Comparison of ENCODE assay signal across 8 cellular contexts in genomic region chr22:42855726-42856125, GRCh38. TPM values are rescaled to one million over a fixed set of nuclear protein-coding genes. Genes with fewer than 3 reads are reported as not detected.
DNase-seq lines count a peak whose midpoint lies in the region; ATAC-seq, FAIRE-seq and TF ChIP-seq lines count a peak whose summit lies in the region.

No MANE protein-coding gene starts in this region.

- H3K9me3 ChIP-seq in GM12878 (replicated peaks; ENCODE audit: control insufficient read depth, insufficient read depth, low read length) (no peaks in the 10 kb centered on the region; the same call in 2 of the 3 replicates), mesenchymal stem cell (ENCODE audit: control insufficient read depth, low read length) (no peaks in the 10 kb centered on the region), upper lobe of right lung (no peaks in the 10 kb centered on the region)

- H3K4me1 ChIP-seq in GM12878 (ENCODE audit: control insufficient read depth, insufficient read depth, low read length) (peaks cover 5% of the 10 kb centered on the region), mesenchymal stem cell (ENCODE audit: control insufficient read depth, insufficient read depth, low read depth, low read length) (peaks cover 9% of the 10 kb centered on the region), upper lobe of right lung (peaks cover 21% of the 10 kb centered on the region)

- H2BK15ac ChIP-seq in mesenchymal stem cell (ENCODE audit: low read depth, poor library complexity, severe bottlenecking) = no peak overlapping the region

- H3K27me3 Mint-ChIP-seq in activated naive CD4-positive, alpha-beta T cell treated with anti-CD3 and anti-CD28 coated beads, Interleukin-2, amount 10 ng/mL, durations not matched to agents 7 days and 5 days = no peaks in the 10 kb centered on the region

- intact Hi-C loops in GM12878 (cut with micrococcal nuclease; ENCODE audit: unreplicated experiment) (no loop called here), upper lobe of right lung (cut with DNase I) (no loop called here)

- H3K4me2 ChIP-seq in GM12878 (ENCODE audit: control insufficient read depth, insufficient read depth) (peak overlapping the region; percentile 96), mesenchymal stem cell (ENCODE audit: low read length, poor library complexity, severe bottlenecking) (peak overlapping the region; percentile 56)

- RAD21 ChIA-PET in GM12878 (lab: Charles Lee; ENCODE audit: unreplicated experiment) = interaction anchor here (0.5 to 1.9 kb wide), 8 partner anchors 12 to 237 kb away, joined by 3 to 16 read pairs (median 4); partner anchors contain the start of gene PACSIN2

- H4K20me1 ChIP-seq in GM12878 (ENCODE audit: control insufficient read depth, insufficient read depth) = no peaks in the 10 kb centered on the region; the same call in 1 of the 2 replicates

- POLR2A ChIA-PET in GM12878 (lab: Charles Lee) = interaction anchor here (0.9 to 2.6 kb wide), 5 partner anchors 11 to 43 kb away, joined by 3 to 10 read pairs (median 5); no protein-coding TSS in a partner anchor

- CTCF ChIA-PET in activated naive CD4-positive, alpha-beta T cell treated with anti-CD3 and anti-CD28 coated beads, Interleukin-2, amount 10 ng/mL, durations not matched to agents 7 days and 5 days (lab: Charles Lee) = interaction anchor here (0.7 to 4.2 kb wide), 2 partner anchors 12 to 14 kb away, joined by 3 to 33 read pairs; no protein-coding TSS in a partner anchor
- CTCF ChIA-PET in GM12878 (lab: Yijun Ruan, JAX) = interaction anchor here (1.0 to 1.9 kb wide), 5 partner anchors 8 to 178 kb away, joined by 3 to 8 read pairs (median 4); no protein-coding TSS in a partner anchor

- H3K9ac ChIP-seq in GM12878 (ENCODE audit: control insufficient read depth, insufficient read depth, low read length) = peak overlapping the region; percentile 88
- H3K9ac ChIP-seq in mesenchymal stem cell (ENCODE audit: low read length) = peak overlapping the region; percentile 99

- peaks cover 7% of the 10 kb centered on the region for H3K79me1 ChIP-seq in mesenchymal stem cell (replicated peaks; ENCODE audit: low read length, poor library complexity, severe bottlenecking)

- H3K27ac ChIP-seq in GM12878 (ENCODE audit: control insufficient read depth, insufficient read depth) (peak overlapping the region; percentile 94), mesenchymal stem cell (ENCODE audit: low read length, poor library complexity, severe bottlenecking) (peak overlapping the region; percentile 61), upper lobe of right lung (peak overlapping the region; percentile 94)

- WGBS in GM12878 (ENCODE audit: insufficient coverage, insufficient replicate concordance, low lambda C conversion rate, missing lambda C conversion rate) = 36% methylated on average over 4 of the region's 4 CpGs
- WGBS in mesenchymal stem cell = 39% methylated on average over 2 of the region's 4 CpGs

- no peak for ATAC-seq in GM12878
- ATAC-seq in upper lobe of right lung = no peak
- ATAC-seq in GM19351 (IDR thresholded peaks at IDR 0.05; ENCODE audit: unreplicated experiment) = no peak

- H3K9me3 Mint-ChIP-seq in activated naive CD4-positive, alpha-beta T cell treated with anti-CD3 and anti-CD28 coated beads, Interleukin-2, amount 10 ng/mL, durations not matched to agents 7 days and 5 days = no peaks in the 10 kb centered on the region

- TF ChIP-seq CTCF in GM12878 (IDR thresholded peaks at IDR 0.05 in 2 of 3, conservative IDR thresholded peaks at IDR 0.05 in 1 of 3; ENCODE audit: control insufficient read depth in 2 of 3, extremely low read depth in 1 of 3, insufficient read depth in 1 of 3, low read depth in 3 of 3, low read length in 3 of 3) (no peak), upper lobe of right lung (IDR thresholded peaks at IDR 0.05) (no peak)

- no peak overlapping the region for H3K14ac ChIP-seq in mesenchymal stem cell (ENCODE audit: low read length in 2 of 2)

- H2BK12ac ChIP-seq in mesenchymal stem cell (ENCODE audit: low read length in 2 of 2) = no peak overlapping the region

- peaks cover 38% of the 10 kb centered on the region for H3K79me2 ChIP-seq in GM12878 (ENCODE audit: control insufficient read depth, insufficient read depth, low read length)

- H3K27me3 ChIP-seq in GM12878 (replicated peaks in 1 of 2; ENCODE audit: control insufficient read depth in 2 of 2, insufficient read depth in 2 of 2, low read length in 1 of 2) (no peaks in the 10 kb centered on the region), mesenchymal stem cell (ENCODE audit: control insufficient read depth in 1 of 2, insufficient read depth in 1 of 2, low read length in 2 of 2) (no peaks in the 10 kb centered on the region), upper lobe of right lung (no peaks in the 10 kb centered on the region)

- H3K27ac Mint-ChIP-seq in activated naive CD4-positive, alpha-beta T cell treated with anti-CD3 and anti-CD28 coated beads, Interleukin-2, amount 10 ng/mL, durations not matched to agents 7 days and 5 days = peak overlapping the region; percentile 91

- H2BK120ac ChIP-seq in mesenchymal stem cell (ENCODE audit: low read depth, low read length) = no peak overlapping the region

- no peak for FAIRE-seq in GM12878 (lab: Jason Lieb, UNC)

- no peak overlapping the region for H4K91ac ChIP-seq in mesenchymal stem cell (ENCODE audit: low read length)

- H3K4me1 Mint-ChIP-seq in activated naive CD4-positive, alpha-beta T cell treated with anti-CD3 and anti-CD28 coated beads, Interleukin-2, amount 10 ng/mL, durations not matched to agents 7 days and 5 days = peaks cover 11% of the 10 kb centered on the region

- H3K36me3 ChIP-seq in GM12878 (ENCODE audit: control insufficient read depth in 2 of 2, insufficient read depth in 2 of 2, low read length in 1 of 2) (no peaks in the 10 kb centered on the region; a peak in 1 of 4 replicates), mesenchymal stem cell (ENCODE audit: control insufficient read depth in 1 of 2, insufficient read depth in 2 of 2, low read depth in 1 of 2, low read length in 2 of 2) (peaks cover 11 to 14% of the 10 kb centered on the region in 2 experiments), upper lobe of right lung (no peaks in the 10 kb centered on the region)

- H3K18ac ChIP-seq in mesenchymal stem cell (ENCODE audit: low read depth in 1 of 2, low read length in 2 of 2) = no peak overlapping the region

- H3K36me3 Mint-ChIP-seq in activated naive CD4-positive, alpha-beta T cell treated with anti-CD3 and anti-CD28 coated beads, Interleukin-2, amount 10 ng/mL, durations not matched to agents 7 days and 5 days = no peaks in the 10 kb centered on the region

- H4K8ac ChIP-seq in mesenchymal stem cell (ENCODE audit: low read length) = no peak overlapping the region

- H2AFZ ChIP-seq in GM12878 (ENCODE audit: control insufficient read depth, low read depth, low read length) = no peak overlapping the region
- H2AFZ ChIP-seq in mesenchymal stem cell (ENCODE audit: low read depth, low read length) = no peak overlapping the region

- no peak for TF ChIP-seq POLR2A in GM12878 (IDR thresholded peaks at IDR 0.05; ENCODE audit: low read depth, low read length)

- TF ChIP-seq EP300 in GM12878 (IDR thresholded peaks at IDR 0.05; ENCODE audit: borderline replicate concordance in 1 of 2, control insufficient read depth in 1 of 2, low read depth in 2 of 2, low read length in 2 of 2) = no peak

- no peak overlapping the region for H3K4ac ChIP-seq in mesenchymal stem cell (ENCODE audit: low read depth in 1 of 2, low read length in 2 of 2)

- TF ChIP-seq RAD21 in GM12878 (IDR thresholded peaks at IDR 0.05; ENCODE audit: insufficient read depth, low read depth, low read length) = no peak

- no peak overlapping the region for H2AK5ac ChIP-seq in mesenchymal stem cell (ENCODE audit: low read length, severe bottlenecking)

- H3K23ac ChIP-seq in mesenchymal stem cell (ENCODE audit: low read length in 2 of 2) = no peak overlapping the region

- in situ Hi-C loops in GM12878 (cut with MboI) = no loop called here

- H2BK5ac ChIP-seq in mesenchymal stem cell (ENCODE audit: low read depth, low read length, poor library complexity, severe bottlenecking) = no peak overlapping the region

- BruUV-seq in GM12878 (replicated peaks; lab: Mats Ljungman, UMichigan) = no TSS peak

- no peak for DNase-seq in activated naive CD4-positive, alpha-beta T cell treated with anti-CD3 and anti-CD28 coated beads, Interleukin-2, amount 10 ng/mL, durations not matched to agents 7 days and 5 days
- no peak for DNase-seq in activated naive CD4-positive, alpha-beta T cell treated with Interleukin-2 at 50 U/mL for 16 hours
- DNase-seq in GM12878 (ENCODE audit: low read depth, low spot score) (no peak), mesenchymal stem cell (peak; percentile 13), upper lobe of right lung (no peak), SIG-M5 treated with dmso at 0.1 percent for 504 hours (lab: John Stamatoyannopoulos, UW; ENCODE audit: unreplicated experiment) (no peak), GM03348 (ENCODE audit: low spot score) (no peak)

- SMC1A ChIA-PET in GM12878 (lab: Charles Lee; ENCODE audit: uncharacterized antibody, unreplicated experiment) = interaction anchor here (0.6 to 1.7 kb wide), 8 partner anchors 12 to 232 kb away, joined by 3 to 4 read pairs (median 4); no protein-coding TSS in a partner anchor

- H3K4me3 ChIP-seq in GM12878 = peak overlapping the region; percentile 87
- peak overlapping the region in 1 of 2 experiments; percentile 88 for H3K4me3 ChIP-seq in mesenchymal stem cell (ENCODE audit: insufficient read depth in 1 of 2, low read depth in 1 of 2, low read length in 2 of 2)
- peak overlapping the region; percentile 82 for H3K4me3 ChIP-seq in upper lobe of right lung

- H3K4me3 Mint-ChIP-seq in activated naive CD4-positive, alpha-beta T cell treated with anti-CD3 and anti-CD28 coated beads, Interleukin-2, amount 10 ng/mL, durations not matched to agents 7 days and 5 days = peak overlapping the region; percentile 83

RNA-seq across cellular contexts. Expression of gene ARFGAP3, which starts 1.3 kb away (rescaled TPM):
- total RNA-seq in GM12878 (2013; cell fraction: nucleolus; rRNA removed) = 26.0 and 27.5 TPM in 2 replicates
- total RNA-seq in GM12878 (2014; rRNA removed) (29.7 and 32.8 TPM in 2 replicates), GM12878 (2014; rRNA removed; fragmentation: Illumina TruSeq; extraction: Trizol) (40.9 and 41.2 TPM in 2 replicates), GM12878 (2021) (30.6 and 31.3 TPM in 2 replicates), upper lobe of right lung (53.7 TPM)
- 24.6 TPM for polyA plus RNA-seq in GM12878 (2011; ENCODE audit: low read depth)
- polyA plus RNA-seq in GM12878 (2011; rRNA removed) (37.0 and 38.5 TPM in 2 replicates), GM12878 (2014; fragmentation: Illumina TruSeq; extraction: Trizol) (39.9 and 40.8 TPM in 2 replicates), GM12878 (2014; fragmentation: Nextera tagmentation; extraction: Ambion mirVana) (10 to 100 TPM; 39.1 to 42.0 TPM), GM12878 (2014; rRNA removed) (29.8 and 34.5 TPM in 2 replicates), GM12878 (2016; fragmentation: Nextera tagmentation; extraction: Ambion mirVana) (10 to 100 TPM; 43.6 to 50.8 TPM)
- polyA plus RNA-seq in GM12878 (2011; cell fraction: cytosol; rRNA removed) = 24.0 and 24.7 TPM in 2 replicates
- 23.9 and 27.9 TPM in 2 replicates for polyA plus RNA-seq in GM12878 (2011; cell fraction: nucleus; rRNA removed)
- 37.6 and 38.4 TPM in 2 replicates for polyA plus RNA-seq in GM12878 (2012)
- 31.3 and 32.5 TPM in 2 replicates for polyA minus RNA-seq in GM12878 (2011; rRNA and poly(A)+ RNA removed)
- 8.3 and 15.9 TPM in 2 replicates for polyA minus RNA-seq in GM12878 (2011; cell fraction: cytosol; rRNA and poly(A)+ RNA removed)
- polyA minus RNA-seq in GM12878 (2011; cell fraction: nucleus; rRNA and poly(A)+ RNA removed) = 11.7 and 21.0 TPM in 2 replicates
- polyA plus RNA-seq in mesenchymal stem cell (2013, experiment 1 of 2) = 46.3 TPM
- polyA plus RNA-seq in mesenchymal stem cell (2013, experiment 2 of 2) = 48.0 TPM
